Comparison of ENCODE assay signal across 1 cellular context in the genomic region with DNA sequence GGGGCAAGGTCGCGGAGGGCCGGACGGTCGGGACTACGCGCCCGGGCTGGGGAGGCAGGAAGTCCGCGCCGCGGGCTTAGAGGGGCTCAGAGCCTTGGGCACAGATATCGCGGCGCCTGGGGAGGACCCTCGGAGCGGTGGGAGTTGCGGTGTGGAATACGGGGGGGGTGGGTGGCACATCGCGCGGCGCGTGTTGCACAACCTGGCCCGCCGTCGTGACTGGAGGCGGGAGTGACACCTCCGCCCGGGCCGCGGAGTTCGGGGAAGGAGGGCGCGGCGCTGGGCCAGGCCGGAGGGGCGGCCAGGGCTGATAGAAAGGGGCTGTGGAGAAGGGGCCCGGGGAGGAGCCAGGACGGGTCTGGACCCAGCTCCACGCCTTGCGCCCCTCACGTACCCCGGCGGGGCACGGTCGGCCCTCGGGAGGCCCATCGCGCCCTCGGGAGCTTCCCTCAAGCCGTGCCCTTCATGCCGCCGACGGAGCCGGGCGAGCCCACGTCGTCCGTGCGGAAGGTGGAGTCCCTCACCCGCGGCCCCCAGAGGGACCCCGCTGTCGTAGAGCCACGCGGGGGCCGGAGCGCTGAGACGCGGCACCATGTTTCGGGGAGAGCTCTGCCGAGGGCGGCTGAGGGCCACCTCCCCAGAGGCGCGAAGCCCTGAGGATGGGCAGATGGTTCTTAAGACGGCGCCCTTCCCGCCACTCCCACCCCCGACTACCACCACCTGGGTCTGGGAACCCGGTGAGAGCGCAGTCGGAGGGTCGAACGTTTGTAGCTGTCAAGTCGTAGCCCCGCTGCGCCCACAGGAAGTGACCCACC.
TF ChIP-seq lines count a peak whose summit lies in the region.

No MANE protein-coding gene starts in this region.

TF ChIP-seq in liver, 16 proteins besides CTCF, POLR2A, EP300 and RAD21 (continued from another document):
- TF ChIP-seq, protein P1, sequence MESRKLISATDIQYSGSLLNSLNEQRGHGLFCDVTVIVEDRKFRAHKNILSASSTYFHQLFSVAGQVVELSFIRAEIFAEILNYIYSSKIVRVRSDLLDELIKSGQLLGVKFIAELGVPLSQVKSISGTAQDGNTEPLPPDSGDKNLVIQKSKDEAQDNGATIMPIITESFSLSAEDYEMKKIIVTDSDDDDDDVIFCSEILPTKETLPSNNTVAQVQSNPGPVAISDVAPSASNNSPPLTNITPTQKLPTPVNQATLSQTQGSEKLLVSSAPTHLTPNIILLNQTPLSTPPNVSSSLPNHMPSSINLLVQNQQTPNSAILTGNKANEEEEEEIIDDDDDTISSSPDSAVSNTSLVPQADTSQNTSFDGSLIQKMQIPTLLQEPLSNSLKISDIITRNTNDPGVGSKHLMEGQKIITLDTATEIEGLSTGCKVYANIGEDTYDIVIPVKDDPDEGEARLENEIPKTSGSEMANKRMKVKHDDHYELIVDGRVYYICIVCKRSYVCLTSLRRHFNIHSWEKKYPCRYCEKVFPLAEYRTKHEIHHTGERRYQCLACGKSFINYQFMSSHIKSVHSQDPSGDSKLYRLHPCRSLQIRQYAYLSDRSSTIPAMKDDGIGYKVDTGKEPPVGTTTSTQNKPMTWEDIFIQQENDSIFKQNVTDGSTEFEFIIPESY (IDR thresholded peaks at IDR 0.05), result no peak
- TF ChIP-seq NR2F2 (IDR thresholded peaks at IDR 0.05), result no peak
- TF ChIP-seq, protein P2, sequence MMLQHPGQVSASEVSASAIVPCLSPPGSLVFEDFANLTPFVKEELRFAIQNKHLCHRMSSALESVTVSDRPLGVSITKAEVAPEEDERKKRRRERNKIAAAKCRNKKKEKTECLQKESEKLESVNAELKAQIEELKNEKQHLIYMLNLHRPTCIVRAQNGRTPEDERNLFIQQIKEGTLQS (IDR thresholded peaks at IDR 0.05), result no peak
- TF ChIP-seq, protein P3, sequence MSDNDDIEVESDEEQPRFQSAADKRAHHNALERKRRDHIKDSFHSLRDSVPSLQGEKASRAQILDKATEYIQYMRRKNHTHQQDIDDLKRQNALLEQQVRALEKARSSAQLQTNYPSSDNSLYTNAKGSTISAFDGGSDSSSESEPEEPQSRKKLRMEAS (IDR thresholded peaks at IDR 0.05), result no peak
- TF ChIP-seq YY1 (IDR thresholded peaks at IDR 0.05), result no peak
TF ChIP-seq in liver: peak in this region for 0.
